Comparison of ENCODE assay signal across 16 cellular contexts in the genomic region with DNA sequence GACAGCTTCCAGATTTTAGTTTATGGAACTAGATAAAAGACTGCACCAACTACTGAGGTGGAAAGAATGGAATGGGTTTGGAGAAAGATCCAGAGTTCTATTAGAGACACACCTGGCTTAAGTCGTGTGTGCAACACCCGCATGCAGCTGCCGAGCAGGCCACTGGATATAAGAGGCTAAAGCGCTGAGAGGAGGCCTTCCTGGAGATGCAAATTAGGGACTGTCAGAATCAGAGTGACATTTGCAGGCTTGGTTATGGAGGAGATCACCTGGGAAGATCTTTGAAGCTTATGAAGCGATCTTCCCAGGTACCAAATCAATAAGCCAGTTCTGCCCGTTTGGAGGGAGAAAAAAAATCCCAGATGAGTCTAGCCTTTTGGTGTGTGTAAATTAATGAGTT. TPM values are rescaled to one million over a fixed set of nuclear protein-coding genes. Genes with fewer than 3 reads are reported as not detected.
A peak's percentile ranks its signal among the peaks of the same experiment; 100 is the strongest.
DNase-seq lines count a peak whose midpoint lies in the region; ATAC-seq and TF ChIP-seq lines count a peak whose summit lies in the region.
"Had no signal": no experiment of that assay in that cellular context is flagged by ENCODE, and none has a peak within 500 bp of the region (broad histone marks: within the 10 kb centered on the region; RNA-seq: fewer than 3 reads in every experiment).

No MANE protein-coding gene starts in this region.

- no peaks in the 10 kb centered on the region for H3K9me3 ChIP-seq in uterus
- H3K9me3 ChIP-seq in mucosa of descending colon = no peaks in the 10 kb centered on the region
- H3K9me3 ChIP-seq in BE2C = no peaks in the 10 kb centered on the region
- H3K9me3 ChIP-seq: left ventricle myocardium inferior, Peyer's patch, thoracic aorta had no signal

- TF ChIP-seq CTCF in uterus (IDR thresholded peaks at IDR 0.05) = no peak
- TF ChIP-seq CTCF in mucosa of descending colon (IDR thresholded peaks at IDR 0.05) = no peak
- no peak for TF ChIP-seq CTCF in BE2C (IDR thresholded peaks at IDR 0.05; ENCODE audit: low read depth, low read length)

- H3K4me1 ChIP-seq in uterus (no peaks in the 10 kb centered on the region), mucosa of descending colon (ENCODE audit: low read depth) (no peaks in the 10 kb centered on the region), BE2C (peaks cover 14% of the 10 kb centered on the region)

- intact Hi-C loops in uterus (cut with DNase I; ENCODE audit: low total_unique reads) (no loop called here), mucosa of descending colon (cut with DNase I, micrococcal nuclease) (no loop called here)

- H3K27me3 ChIP-seq in uterus (no peaks in the 10 kb centered on the region), BE2C (no peaks in the 10 kb centered on the region)
- H3K27me3 ChIP-seq: Peyer's patch had no signal

- DNase-seq in NCI-H526 (lab: John Stamatoyannopoulos, UW) = peak; percentile 11 to 70
- DNase-seq in uterus = no peak
- DNase-seq in stimulated activated CD4-positive, alpha-beta T cell treated with anti-CD3 and anti-CD28 coated beads, Interleukin-15, amount 100 ng/mL, for 24 hours = no peak
- no peak for DNase-seq in mucosa of descending colon
- DNase-seq in BE2C = no peak
- DNase-seq: activated naive CD4-positive, alpha-beta T cell; DMS79; KBM-7; left ventricle myocardium inferior; naive thymus-derived CD4-positive, alpha-beta T cell; NCI-H1436 had no signal

- ATAC-seq in GM18858 (IDR thresholded peaks at IDR 0.05; ENCODE audit: unreplicated experiment) = peak; percentile 72
- ATAC-seq in GM21390 (IDR thresholded peaks at IDR 0.05; ENCODE audit: unreplicated experiment) = peak; percentile 58
- ATAC-seq in HG02885 (IDR thresholded peaks at IDR 0.05; ENCODE audit: poor library complexity, unreplicated experiment) = peak; percentile 81
- ATAC-seq in mucosa of descending colon = no peak
- ATAC-seq: naive thymus-derived CD4-positive, alpha-beta T cell had no signal

- no peaks in the 10 kb centered on the region for H3K36me3 ChIP-seq in uterus
- no peaks in the 10 kb centered on the region for H3K36me3 ChIP-seq in mucosa of descending colon (ENCODE audit: low read depth)
- no peaks in the 10 kb centered on the region for H3K36me3 ChIP-seq in BE2C
- H3K36me3 ChIP-seq: left ventricle myocardium inferior, Peyer's patch, thoracic aorta had no signal

- H3K4me3 ChIP-seq in uterus = no peak overlapping the region
- H3K4me3 ChIP-seq in mucosa of descending colon = no peak overlapping the region
- no peak overlapping the region for H3K4me3 ChIP-seq in BE2C (ENCODE audit: low read depth, low read length)
- H3K4me3 ChIP-seq: left ventricle myocardium inferior, Peyer's patch, thoracic aorta had no signal

- no peak overlapping the region for H3K27ac ChIP-seq in uterus
- H3K27ac ChIP-seq: left ventricle myocardium inferior, Peyer's patch, thoracic aorta had no signal

- TF ChIP-seq POLR2A in uterus (IDR thresholded peaks at IDR 0.05) = no peak

RNA-seq across cellular contexts. Expression of a gene that starts 30.4 kb away (rescaled TPM):
- total RNA-seq in uterus (10 to 100 TPM in 2 of 4 donors, 1 to 10 TPM in 2; 4.8 to 17.0 (median 10.5) TPM), mucosa of descending colon (10 to 100 TPM in 1 of 3 donors, 1 to 10 TPM in 2; 2.6 to 13.0 (median 5.5) TPM)
- polyA plus RNA-seq in BE2C (2012; ENCODE audit: insufficient read depth, insufficient read length, low read depth) = 5.9 TPM

Comparison
In these comparisons a context has a peak if more than half of its experiments do, and no peak if none do; other contexts are left out.
1. DNase-seq: peak in NCI-H526 (2 of 2); none in uterus (0 of 2), stimulated activated CD4-positive, alpha-beta T cell treated with anti-CD3 and anti-CD28 coated beads, Interleukin-15, amount 100 ng/mL, for 24 hours (single experiment), mucosa of descending colon (0 of 3) and BE2C (single experiment).